Comparison of ENCODE assay signal across 8 cellular contexts in genomic region chr3:48188266-48189201, GRCh38. TPM values are rescaled to one million over a fixed set of nuclear protein-coding genes. Genes with fewer than 3 reads are reported as not detected.
DNase-seq lines count a peak whose midpoint lies in the region; ATAC-seq and TF ChIP-seq lines count a peak whose summit lies in the region.

Gene CDC25A (minus strand): TSS chr3:48188417. CDS start chr3:48187947, 470 bp downstream.

- H2AFZ ChIP-seq in PC-9 = peak within 1 kb of the TSS; percentile 99

- TF ChIP-seq CTCF in PC-9 (conservative IDR thresholded peaks at IDR 0.05) (no peak), epithelial cell of proximal tubule (conservative IDR thresholded peaks at IDR 0.05; ENCODE audit: low read depth, low read length) (no peak)

- H3K4me1 ChIP-seq in PC-9 (replicated peaks; ENCODE audit: insufficient read depth) = peaks cover 10% of the 10 kb centered on the region; the same call in 1 of the 2 replicates

- H3K79me2 ChIP-seq in PC-9 (ENCODE audit: low read depth) = peaks cover 23% of the 10 kb centered on the region

- 0 out of 2 replicates have a peak, but pooled peaks cover 5% of the 10 kb centered on the region for H3K36me3 ChIP-seq in PC-9 (ENCODE audit: low read depth)

- H3K4me2 ChIP-seq in PC-9 = peak within 1 kb of the TSS; percentile 83

- peak; percentile 93 for ATAC-seq in GM21619 (IDR thresholded peaks at IDR 0.05; ENCODE audit: unreplicated experiment)

- POLR2A ChIA-PET in PC-9 (lab: Charles Lee; ENCODE audit: unreplicated experiment) = interaction anchor here (0.5 to 1.2 kb wide), 10 partner anchors 99 to 1615 kb away, joined by 3 to 13 read pairs (median 3); partner anchors contain the start of genes INKA1 and QRICH1

- CTCF ChIA-PET in PC-9 (lab: Charles Lee) = interaction anchor here (0.6 to 1.2 kb wide), 2 partner anchors 118 to 247 kb away, joined by 3 to 5 read pairs; no protein-coding TSS in a partner anchor

- BruUV-seq in PC-9 (replicated peaks; lab: Mats Ljungman, UMichigan) = no TSS peak

- H3K9me2 ChIP-seq in PC-9 (ENCODE audit: insufficient read depth) = no peaks in the 10 kb centered on the region

- no peaks in the 10 kb centered on the region for H3K27me3 ChIP-seq in PC-9 (ENCODE audit: insufficient read depth, low read depth)

- H3K27ac ChIP-seq in PC-9 = no peak within 1 kb of the TSS

- intact Hi-C loops in PC-9 (cut with micrococcal nuclease; ENCODE audit: unreplicated experiment) = loop anchor here (2.0 kb wide), 1 partner anchor 52 kb away; the partner anchor contains the start of gene ZNF589

- H3F3A ChIP-seq in PC-9 (ENCODE audit: insufficient read depth, low read depth) = peaks cover 3% of the 10 kb centered on the region; the same call in 1 of the 2 replicates

- H4K20me1 ChIP-seq in PC-9 (ENCODE audit: insufficient read depth) = no peaks in the 10 kb centered on the region

- H3K4me3 ChIP-seq in Jurkat, Clone E6-1 (ENCODE audit: low read length) = peak within 1 kb of the TSS; percentile 90
- peak within 1 kb of the TSS; percentile 87 for H3K4me3 ChIP-seq in PC-9
- H3K4me3 ChIP-seq in epithelial cell of proximal tubule (ENCODE audit: low read depth, low read length) = peak within 1 kb of the TSS; percentile 96

- H3K9me3 ChIP-seq in PC-9 (ENCODE audit: insufficient read depth, low read depth) = no peaks in the 10 kb centered on the region

- DNase-seq in DMS153 (lab: John Stamatoyannopoulos, UW) = peak; percentile 94
- DNase-seq in Jurkat, Clone E6-1 (ENCODE audit: low read depth, low spot score) = peak; percentile 98
- DNase-seq in PC-9 = peak; percentile 96
- peak; percentile 86 for DNase-seq in activated T-cell treated with anti-CD3 and anti-CD28 coated beads, Interleukin-2, amount 50 U/mL, for 1 hour
- peak; percentile 89 for DNase-seq in epithelial cell of proximal tubule (ENCODE audit: low read depth)
- peak; percentile 98 for DNase-seq in mucosa of gallbladder (ENCODE audit: low spot score)
- peak; percentile 79 to 90 for DNase-seq in stimulated activated CD8-positive, alpha-beta memory T cell treated with anti-CD3 and anti-CD28 coated beads, Interleukin-4, amount 100 ng/mL, for 4 hours (ENCODE audit: low read depth in 2 of 2, low spot score in 1 of 2)

RNA-seq across cellular contexts. Expression of gene CDC25A, which starts in this region (rescaled TPM):
- 25.8 TPM for polyA plus RNA-seq in Jurkat, Clone E6-1 (2012; ENCODE audit: insufficient read depth, insufficient read length)
- 9.7 and 10.5 TPM in 2 replicates for total RNA-seq in PC-9 (2021)
- 30.8 and 49.3 TPM in 2 replicates for total RNA-seq in epithelial cell of proximal tubule
- total RNA-seq in mucosa of gallbladder = 0.66 TPM

Comparison
In these comparisons a context has a peak if more than half of its experiments do, and no peak if none do; other contexts are left out.
1. Peak in DNase-seq in mucosa of gallbladder; RNA of the gene not detected or under 1 TPM.